Comparison of ENCODE assay signal across 9 cellular contexts in genomic region chr12:56551070-56551469, GRCh38.
"Had no signal": no experiment of that assay in that cellular context is flagged by ENCODE, and none has a peak within 500 bp of the region (broad histone marks: within the 10 kb centered on the region; RNA-seq: fewer than 3 reads in every experiment).

No MANE protein-coding gene starts in this region.

- H3K4me3 ChIP-seq: GM23248 had no signal

- FAIRE-seq: HTR-8/SVneo had no signal

- H3K4me1 Mint-ChIP-seq: H9 had no signal

- H3K9ac ChIP-seq: GM23248 had no signal

- H3K9me3 Mint-ChIP-seq: H9, HFFc6 had no signal

- H3K27ac ChIP-seq: GM23248 had no signal

- H3K4me3 Mint-ChIP-seq: H9, HFFc6 had no signal

- H2AFZ ChIP-seq: GM23248 had no signal

- DNase-seq: GM23248, GOT3, H9, HCEC 1CT, HFFc6, IMR-90, Kasumi-1, KG1 had no signal

- H3K27ac Mint-ChIP-seq: H9, HFFc6 had no signal
